Comparison of ENCODE assay signal across 28 cellular contexts in genomic region chr10:122632561-122632960, GRCh38.
"Had no signal": no experiment of that assay in that cellular context is flagged by ENCODE, and none has a peak within 500 bp of the region (broad histone marks: within the 10 kb centered on the region; RNA-seq: fewer than 3 reads in every experiment).

No MANE protein-coding gene starts in this region.

- H3K4me3 ChIP-seq: adrenal gland, body of pancreas, colonic mucosa, hepatocyte, testis, vagina had no signal

- ATAC-seq: body of pancreas; naive thymus-derived CD8-positive, alpha-beta T cell; stimulated activated naive CD8-positive, alpha-beta T cell treated with anti-CD3 and anti-CD28 coated beads, Interleukin-15, Interleukin-2, amounts not matched to agents 100 U/mL and 50 U/mL, for 24 hours had no signal

- H3K9me3 Mint-ChIP-seq: activated B cell treated with CpG ODN at 0.5 μM for 24 hours; activated naive CD4-positive, alpha-beta T cell treated with anti-CD3 and anti-CD28 coated beads for 36 hours; activated naive CD8-positive, alpha-beta T cell treated with anti-CD3 and anti-CD28 coated beads for 36 hours; activated T-helper 1 cell treated with anti-CD3 and anti-CD28 coated beads, Interleukin-12 subunit alpha, Interleukin-12 subunit beta, Interleukin-2, Interleukin-4 antibody, amounts not matched to agents 30 ng/mL and 10 ng/mL and 1 ng/mL, durations not matched to agents 14 hours and 24 hours and 36 hours; mesothelial cell of epicardium; naive thymus-derived CD8-positive, alpha-beta T cell; neural crest cell; T-helper 2 cell treated with Interferon-gamma antibody and Interleukin-4, amounts not matched to agents 5 μg/mL and 100 μg/mL, for 36 hours had no signal

- H3K4me3 Mint-ChIP-seq: activated B cell treated with CpG ODN at 0.5 μM for 24 hours; activated naive CD4-positive, alpha-beta T cell treated with anti-CD3 and anti-CD28 coated beads for 36 hours; activated naive CD8-positive, alpha-beta T cell treated with anti-CD3 and anti-CD28 coated beads for 36 hours; activated T-helper 1 cell treated with anti-CD3 and anti-CD28 coated beads, Interleukin-12 subunit alpha, Interleukin-12 subunit beta, Interleukin-2, Interleukin-4 antibody, amounts not matched to agents 30 ng/mL and 10 ng/mL and 1 ng/mL, durations not matched to agents 14 hours and 24 hours and 36 hours; mesothelial cell of epicardium; naive thymus-derived CD8-positive, alpha-beta T cell; neural crest cell; T-helper 2 cell treated with Interferon-gamma antibody and Interleukin-4, amounts not matched to agents 5 μg/mL and 100 μg/mL, for 36 hours had no signal

- H3K36me3 ChIP-seq: adrenal gland, colonic mucosa, vagina had no signal

- H3K36me3 Mint-ChIP-seq: activated naive CD8-positive, alpha-beta T cell treated with anti-CD3 and anti-CD28 coated beads for 36 hours; mesothelial cell of epicardium; naive thymus-derived CD8-positive, alpha-beta T cell had no signal

- H3K27ac Mint-ChIP-seq: activated B cell treated with CpG ODN at 0.5 μM for 24 hours; activated naive CD4-positive, alpha-beta T cell treated with anti-CD3 and anti-CD28 coated beads for 36 hours; activated naive CD8-positive, alpha-beta T cell treated with anti-CD3 and anti-CD28 coated beads for 36 hours; activated T-helper 1 cell treated with anti-CD3 and anti-CD28 coated beads, Interleukin-12 subunit alpha, Interleukin-12 subunit beta, Interleukin-2, Interleukin-4 antibody, amounts not matched to agents 30 ng/mL and 10 ng/mL and 1 ng/mL, durations not matched to agents 14 hours and 24 hours and 36 hours; mesothelial cell of epicardium; T-helper 2 cell treated with Interferon-gamma antibody and Interleukin-4, amounts not matched to agents 5 μg/mL and 100 μg/mL, for 36 hours had no signal

- H3K27me3 Mint-ChIP-seq: activated B cell treated with CpG ODN at 0.5 μM for 24 hours; activated naive CD8-positive, alpha-beta T cell treated with anti-CD3 and anti-CD28 coated beads for 36 hours had no signal

- H3K27me3 ChIP-seq: adrenal gland, body of pancreas, colonic mucosa, testis, vagina had no signal

- DNase-seq: activated B cell treated with CpG ODN at 0.5 μM for 24 hours; activated CD4-positive, alpha-beta T cell treated with anti-CD3 and anti-CD28 coated beads for 4 hours; activated CD4-positive, alpha-beta T cell treated with anti-CD3 and anti-CD28 coated beads, Interleukin-2, amount 50 U/mL, for 48 hours; activated CD8-positive, alpha-beta memory T cell treated with anti-CD3 and anti-CD28 coated beads for 24 hours; activated naive CD4-positive, alpha-beta T cell treated with anti-CD3 and anti-CD28 coated beads for 36 hours; activated naive CD8-positive, alpha-beta T cell treated with anti-CD3 and anti-CD28 coated beads for 36 hours; adrenal gland; aorta; cerebellar nuclear complex; colonic mucosa; effector CD8-positive, alpha-beta T cell; islet precursor cell; mammary epithelial cell; occipital lobe; stimulated activated CD4-positive, alpha-beta T cell treated with anti-CD3 and anti-CD28 coated beads, Interleukin-12 subunit alpha, Interleukin-12 subunit beta, amount 100 ng/mL, for 4 hours; stimulated activated CD4-positive, alpha-beta T cell treated with anti-CD3 and anti-CD28 coated beads, Interleukin-4, amount 100 ng/mL, for 1 hour; stimulated activated naive CD8-positive, alpha-beta T cell treated with anti-CD3 and anti-CD28 coated beads, Interleukin-15, Interleukin-2, amounts not matched to agents 100 U/mL and 50 U/mL, for 24 hours; T-helper 1 cell; testis; trophoblast cell had no signal

- H3K4me1 ChIP-seq: adrenal gland, colonic mucosa, testis, vagina had no signal

- H3K9me3 ChIP-seq: adrenal gland, body of pancreas, colonic mucosa, testis, vagina had no signal

- H3K4me1 Mint-ChIP-seq: activated B cell treated with CpG ODN at 0.5 μM for 24 hours; activated naive CD8-positive, alpha-beta T cell treated with anti-CD3 and anti-CD28 coated beads for 36 hours; mesothelial cell of epicardium; naive thymus-derived CD8-positive, alpha-beta T cell had no signal

- H3K27ac ChIP-seq: adrenal gland, body of pancreas, colonic mucosa, hepatocyte, testis, vagina had no signal
